ENCODE assay signal across 1 cellular context in genomic region chr5:140660371-140660770, GRCh38. TPM values are rescaled to one million over a fixed set of nuclear protein-coding genes. Genes with fewer than 3 reads are reported as not detected.
"Had no signal": no experiment of that assay in that cellular context is flagged by ENCODE, and none has a peak within 500 bp of the region (broad histone marks: within the 10 kb centered on the region; RNA-seq: fewer than 3 reads in every experiment).

No MANE protein-coding gene starts in this region.

RNA-seq across cellular contexts. Expression of gene DND1, which starts 13.0 kb away (rescaled TPM):
- polyA plus RNA-seq: immature natural killer cell had no signal
